1 cellular context compared by ENCODE assay signal in genomic region chr2:241637233-241638062, GRCh38.
TF ChIP-seq lines count a peak whose summit lies in the region.

ATG4B (plus strand) TSS chr2:241637693; CDS start chr2:241637715, 22 bp downstream.

TF ChIP-seq in HepG2, 621 proteins besides CTCF, POLR2A, EP300 and RAD21 (continued from another document and continues in another):
- TF ChIP-seq PRDM4 (CRISPR knock-in tag; IDR thresholded peaks at IDR 0.05; ENCODE audit: borderline replicate concordance) (no peak), ZNF451 (CRISPR knock-in tag; IDR thresholded peaks at IDR 0.05) (peak; percentile 95), SIX1 (CRISPR knock-in tag; IDR thresholded peaks at IDR 0.05; ENCODE audit: borderline replicate concordance) (peak; percentile 55; the same call in 1 of the 2 replicates), ATF2 (CRISPR knock-in tag; IDR thresholded peaks at IDR 0.05) (peak; percentile 75), ZNF224 (CRISPR knock-in tag; IDR thresholded peaks at IDR 0.05) (peak; percentile 89; the same call in 1 of the 2 replicates), ZMYM4 (CRISPR knock-in tag; IDR thresholded peaks at IDR 0.05) (peak; percentile 68; the same call in 1 of the 2 replicates), THAP9 (CRISPR knock-in tag; IDR thresholded peaks at IDR 0.05; ENCODE audit: borderline replicate concordance) (peak; percentile 85; the same call in 1 of the 2 replicates), ZFP90 (CRISPR knock-in tag; IDR thresholded peaks at IDR 0.05; ENCODE audit: borderline replicate concordance) (peak; percentile 34; the same call in 1 of the 2 replicates), ZNF207 (IDR thresholded peaks at IDR 0.05; ENCODE audit: borderline replicate concordance) (no peak), ARNT2 (CRISPR knock-in tag; IDR thresholded peaks at IDR 0.05; ENCODE audit: low read depth) (peak; percentile 68; the same call in 1 of the 2 replicates), ZNF343 (CRISPR knock-in tag; IDR thresholded peaks at IDR 0.05) (peak; percentile 78; the same call in 1 of the 2 replicates), ZNF567 (CRISPR knock-in tag; IDR thresholded peaks at IDR 0.05; ENCODE audit: borderline replicate concordance) (peak; percentile 91), USF2 (IDR thresholded peaks at IDR 0.05; ENCODE audit: low read depth, low read length) (no peak), USF2 (CRISPR knock-in tag; IDR thresholded peaks at IDR 0.05; ENCODE audit: borderline replicate concordance) (no peak; the same call in 1 of the 2 replicates), ZNF256 (CRISPR knock-in tag; conservative IDR thresholded peaks at IDR 0.05) (0 out of 2 replicates have a peak, but pooled peaks have one; percentile 39), CHD2 (IDR thresholded peaks at IDR 0.05; ENCODE audit: low read depth, low read length) (0 out of 2 replicates have a peak, but pooled peaks have one; percentile 17), ZBTB25 (CRISPR knock-in tag; IDR thresholded peaks at IDR 0.05) (peak; percentile 79; the same call in 1 of the 2 replicates), ZNF558 (CRISPR knock-in tag; IDR thresholded peaks at IDR 0.05; ENCODE audit: borderline replicate concordance) (peak; percentile 86; the same call in 1 of the 2 replicates), SKIL (CRISPR knock-in tag; IDR thresholded peaks at IDR 0.05; ENCODE audit: borderline replicate concordance) (peak; percentile 68; the same call in 1 of the 2 replicates), EED (CRISPR knock-in tag; IDR thresholded peaks at IDR 0.05) (peak; percentile 80; the same call in 1 of the 2 replicates), SNAI1 (CRISPR knock-in tag; IDR thresholded peaks at IDR 0.05; ENCODE audit: borderline replicate concordance) (no peak), BRD4 (CRISPR knock-in tag; IDR thresholded peaks at IDR 0.05) (peak; percentile 84; the same call in 1 of the 2 replicates), ZNF121 (CRISPR knock-in tag; IDR thresholded peaks at IDR 0.05) (peak; percentile 84; the same call in 1 of the 2 replicates), MYPOP (CRISPR knock-in tag; IDR thresholded peaks at IDR 0.05) (peak; percentile 62; the same call in 1 of the 2 replicates), MAX (IDR thresholded peaks at IDR 0.05) (peak; percentile 82), ZBTB43 (CRISPR knock-in tag; conservative IDR thresholded peaks at IDR 0.05) (peak; percentile 5), ZFY (CRISPR knock-in tag; IDR thresholded peaks at IDR 0.05) (peak; percentile 92), ZSCAN25 (CRISPR knock-in tag; IDR thresholded peaks at IDR 0.05) (no peak), ATF4 (CRISPR knock-in tag; IDR thresholded peaks at IDR 0.05) (peak in 1 of 2 experiments; percentile 70; a peak in 2 of 4 replicates), RBM22 (optimal IDR thresholded peaks at IDR 0.05; ENCODE audit: low read length) (no peak), NFYC (CRISPR knock-in tag; IDR thresholded peaks at IDR 0.05) (peak; percentile 82), ZNF510 (CRISPR knock-in tag; IDR thresholded peaks at IDR 0.05; ENCODE audit: low read depth) (no peak), MAFG (CRISPR knock-in tag; IDR thresholded peaks at IDR 0.05) (no peak), ZNF414 (CRISPR knock-in tag; IDR thresholded peaks at IDR 0.05) (peak; percentile 74; the same call in 1 of the 2 replicates), ZNF670 (CRISPR knock-in tag; IDR thresholded peaks at IDR 0.05; ENCODE audit: borderline replicate concordance) (peak; percentile 69; the same call in 1 of the 2 replicates), ZNF674 (CRISPR knock-in tag; IDR thresholded peaks at IDR 0.05; ENCODE audit: low read depth) (no peak), PAXIP1 (CRISPR knock-in tag; conservative IDR thresholded peaks at IDR 0.05) (peak; percentile 40; the same call in 1 of the 2 replicates)
